12 cellular contexts compared by ENCODE assay signal in genomic region chr2:127217470-127218325, GRCh38. TPM values are rescaled to one million over a fixed set of nuclear protein-coding genes. Genes with fewer than 3 reads are reported as not detected.
A peak's percentile ranks its signal among the peaks of the same experiment; 100 is the strongest.
DNase-seq lines count a peak whose midpoint lies in the region; ATAC-seq and TF ChIP-seq lines count a peak whose summit lies in the region.
"Had no signal": no experiment of that assay in that cellular context is flagged by ENCODE, and none has a peak within 500 bp of the region (broad histone marks: within the 10 kb centered on the region; RNA-seq: fewer than 3 reads in every experiment).

No MANE protein-coding gene starts in this region.

- no peak for TF ChIP-seq POLR2A in suprapubic skin (IDR thresholded peaks at IDR 0.05)

- H3K4me1 ChIP-seq in iPS-18a (ENCODE audit: control insufficient read depth, low read depth, low read length) (peaks cover 10% of the 10 kb centered on the region), suprapubic skin (peaks cover 35% of the 10 kb centered on the region)

- H3K9me3 ChIP-seq in iPS-18a (ENCODE audit: control insufficient read depth, low read depth, low read length) (no peaks in the 10 kb centered on the region), suprapubic skin (no peaks in the 10 kb centered on the region)
- H3K9me3 ChIP-seq: transverse colon had no signal

- H3K36me3 ChIP-seq in iPS-18a (ENCODE audit: control insufficient read depth, low read depth, low read length): no peaks in the 10 kb centered on the region
- no peaks in the 10 kb centered on the region for H3K36me3 ChIP-seq in suprapubic skin
- H3K36me3 ChIP-seq: left ventricle myocardium inferior, transverse colon had no signal

- peaks cover 34% of the 10 kb centered on the region for H3K27me3 ChIP-seq in iPS-18a (ENCODE audit: control insufficient read depth, insufficient read depth, low read length)
- H3K27me3 ChIP-seq in suprapubic skin: peaks cover 28% of the 10 kb centered on the region

- 53% methylated on average over 14 of the region's 14 CpGs for whole genome bisulfite sequencing in suprapubic skin

- TF ChIP-seq CTCF in suprapubic skin (IDR thresholded peaks at IDR 0.05): no peak

- peak overlapping the region; percentile 83 for H3K4me3 ChIP-seq in iPS-18a (ENCODE audit: low read length)
- peak overlapping the region; percentile 62 for H3K4me3 ChIP-seq in suprapubic skin

- peak; percentile 18 for DNase-seq in activated T-cell treated with anti-CD3 and anti-CD28 coated beads for 48 hours (ENCODE audit: low read depth)
- DNase-seq in activated T-cell treated with anti-CD3 and anti-CD28 coated beads for 4 hours: no peak
- DNase-seq in T1000 (lab: John Stamatoyannopoulos, UW): peak; percentile 80
- peak in 1 of 2 donors; percentile 74 for DNase-seq in suprapubic skin (ENCODE audit: low spot score in 2 of 2)
- no peak for DNase-seq in effector CD4-positive, alpha-beta T cell
- DNase-seq in sciatic nerve (ENCODE audit: low spot score): no peak
- no peak for DNase-seq in GM03348 (ENCODE audit: low spot score)
- DNase-seq: left ventricle myocardium inferior, transverse colon had no signal

- TF ChIP-seq EP300 in suprapubic skin (IDR thresholded peaks at IDR 0.05): no peak

- intact Hi-C loops in sciatic nerve (cut with DNase I): no loop called here

- no peak overlapping the region for H3K9ac ChIP-seq in iPS-18a (ENCODE audit: low read length)

- ATAC-seq in sciatic nerve: no peak

- H3K27ac ChIP-seq in iPS-18a (ENCODE audit: low read length): no peak overlapping the region
- H3K27ac ChIP-seq in suprapubic skin: peak overlapping the region; percentile 84
- H3K27ac ChIP-seq: left ventricle myocardium inferior, transverse colon had no signal

RNA-seq across cellular contexts. Expression of gene CYP27C1, which starts 2.4 kb away (rescaled TPM):
- total RNA-seq in suprapubic skin: 10 to 100 TPM in 1 of 4 donors, 1 to 10 TPM in 3; 1.8 to 12.7 (median 2.9) TPM
- total RNA-seq in sciatic nerve: 0.31 TPM
- total RNA-seq: dermis microvascular lymphatic vessel endothelial cell, OCI-LY7 had no signal

Comparison
In these comparisons a context has a peak if more than half of its experiments do, and no peak if none do; other contexts are left out.
1. DNase-seq: peak in activated T-cell treated with anti-CD3 and anti-CD28 coated beads for 48 hours (single experiment) and T1000 (single experiment); none in activated T-cell treated with anti-CD3 and anti-CD28 coated beads for 4 hours (single experiment), effector CD4-positive, alpha-beta T cell (single experiment), sciatic nerve (single experiment) and GM03348 (single experiment).